In the genomic region with DNA sequence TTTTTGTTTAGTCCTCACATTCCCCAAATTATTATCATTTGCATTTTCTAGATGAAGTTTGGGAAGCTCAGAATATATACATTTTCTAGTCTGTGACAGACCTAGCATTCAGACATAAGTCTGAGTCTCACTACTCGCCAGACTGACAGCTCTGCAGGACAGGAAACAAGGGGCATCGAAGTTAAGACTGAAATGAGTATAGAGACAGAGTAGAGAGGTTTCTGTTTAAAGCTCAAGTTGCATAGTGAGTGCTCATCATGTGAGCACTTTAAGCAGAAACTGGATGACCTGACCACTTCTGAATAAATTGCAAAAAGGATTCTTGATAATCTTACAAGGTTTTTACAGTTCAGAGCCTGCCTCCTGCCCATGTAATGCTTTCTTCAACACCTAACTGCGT, we compare ENCODE assay signal across 1 cellular context.
TF ChIP-seq lines count a peak whose summit lies in the region.

No MANE protein-coding gene starts in this region.

TF ChIP-seq in HepG2, 621 proteins besides CTCF, POLR2A, EP300 and RAD21:
- no peak for TF ChIP-seq ZNF296 (CRISPR knock-in tag; conservative IDR thresholded peaks at IDR 0.05)
- TF ChIP-seq, protein P1, sequence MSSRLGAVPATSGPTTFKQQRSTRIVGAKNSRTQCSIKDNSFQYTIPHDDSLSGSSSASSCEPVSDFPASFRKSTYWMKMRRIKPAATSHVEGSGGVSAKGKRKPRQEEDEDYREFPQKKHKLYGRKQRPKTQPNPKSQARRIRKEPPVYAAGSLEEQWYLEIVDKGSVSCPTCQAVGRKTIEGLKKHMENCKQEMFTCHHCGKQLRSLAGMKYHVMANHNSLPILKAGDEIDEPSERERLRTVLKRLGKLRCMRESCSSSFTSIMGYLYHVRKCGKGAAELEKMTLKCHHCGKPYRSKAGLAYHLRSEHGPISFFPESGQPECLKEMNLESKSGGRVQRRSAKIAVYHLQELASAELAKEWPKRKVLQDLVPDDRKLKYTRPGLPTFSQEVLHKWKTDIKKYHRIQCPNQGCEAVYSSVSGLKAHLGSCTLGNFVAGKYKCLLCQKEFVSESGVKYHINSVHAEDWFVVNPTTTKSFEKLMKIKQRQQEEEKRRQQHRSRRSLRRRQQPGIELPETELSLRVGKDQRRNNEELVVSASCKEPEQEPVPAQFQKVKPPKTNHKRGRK (CRISPR knock-in tag; IDR thresholded peaks at IDR 0.05): no peak
- no peak for TF ChIP-seq ATF7-NPFF (CRISPR knock-in tag; IDR thresholded peaks at IDR 0.05; ENCODE audit: low read depth)
- TF ChIP-seq, protein P2, sequence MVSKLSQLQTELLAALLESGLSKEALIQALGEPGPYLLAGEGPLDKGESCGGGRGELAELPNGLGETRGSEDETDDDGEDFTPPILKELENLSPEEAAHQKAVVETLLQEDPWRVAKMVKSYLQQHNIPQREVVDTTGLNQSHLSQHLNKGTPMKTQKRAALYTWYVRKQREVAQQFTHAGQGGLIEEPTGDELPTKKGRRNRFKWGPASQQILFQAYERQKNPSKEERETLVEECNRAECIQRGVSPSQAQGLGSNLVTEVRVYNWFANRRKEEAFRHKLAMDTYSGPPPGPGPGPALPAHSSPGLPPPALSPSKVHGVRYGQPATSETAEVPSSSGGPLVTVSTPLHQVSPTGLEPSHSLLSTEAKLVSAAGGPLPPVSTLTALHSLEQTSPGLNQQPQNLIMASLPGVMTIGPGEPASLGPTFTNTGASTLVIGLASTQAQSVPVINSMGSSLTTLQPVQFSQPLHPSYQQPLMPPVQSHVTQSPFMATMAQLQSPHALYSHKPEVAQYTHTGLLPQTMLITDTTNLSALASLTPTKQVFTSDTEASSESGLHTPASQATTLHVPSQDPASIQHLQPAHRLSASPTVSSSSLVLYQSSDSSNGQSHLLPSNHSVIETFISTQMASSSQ (IDR thresholded peaks at IDR 0.05; ENCODE audit: low read depth): no peak
- TF ChIP-seq, protein P2 (CRISPR knock-in tag; IDR thresholded peaks at IDR 0.05; ENCODE audit: borderline replicate concordance): no peak
- TF ChIP-seq, protein P3, sequence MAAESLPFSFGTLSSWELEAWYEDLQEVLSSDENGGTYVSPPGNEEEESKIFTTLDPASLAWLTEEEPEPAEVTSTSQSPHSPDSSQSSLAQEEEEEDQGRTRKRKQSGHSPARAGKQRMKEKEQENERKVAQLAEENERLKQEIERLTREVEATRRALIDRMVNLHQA (CRISPR knock-in tag; IDR thresholded peaks at IDR 0.05): no peak
- TF ChIP-seq MXI1 (IDR thresholded peaks at IDR 0.05; ENCODE audit: borderline replicate concordance, low read depth, low read length): no peak
- TF ChIP-seq, protein P4, sequence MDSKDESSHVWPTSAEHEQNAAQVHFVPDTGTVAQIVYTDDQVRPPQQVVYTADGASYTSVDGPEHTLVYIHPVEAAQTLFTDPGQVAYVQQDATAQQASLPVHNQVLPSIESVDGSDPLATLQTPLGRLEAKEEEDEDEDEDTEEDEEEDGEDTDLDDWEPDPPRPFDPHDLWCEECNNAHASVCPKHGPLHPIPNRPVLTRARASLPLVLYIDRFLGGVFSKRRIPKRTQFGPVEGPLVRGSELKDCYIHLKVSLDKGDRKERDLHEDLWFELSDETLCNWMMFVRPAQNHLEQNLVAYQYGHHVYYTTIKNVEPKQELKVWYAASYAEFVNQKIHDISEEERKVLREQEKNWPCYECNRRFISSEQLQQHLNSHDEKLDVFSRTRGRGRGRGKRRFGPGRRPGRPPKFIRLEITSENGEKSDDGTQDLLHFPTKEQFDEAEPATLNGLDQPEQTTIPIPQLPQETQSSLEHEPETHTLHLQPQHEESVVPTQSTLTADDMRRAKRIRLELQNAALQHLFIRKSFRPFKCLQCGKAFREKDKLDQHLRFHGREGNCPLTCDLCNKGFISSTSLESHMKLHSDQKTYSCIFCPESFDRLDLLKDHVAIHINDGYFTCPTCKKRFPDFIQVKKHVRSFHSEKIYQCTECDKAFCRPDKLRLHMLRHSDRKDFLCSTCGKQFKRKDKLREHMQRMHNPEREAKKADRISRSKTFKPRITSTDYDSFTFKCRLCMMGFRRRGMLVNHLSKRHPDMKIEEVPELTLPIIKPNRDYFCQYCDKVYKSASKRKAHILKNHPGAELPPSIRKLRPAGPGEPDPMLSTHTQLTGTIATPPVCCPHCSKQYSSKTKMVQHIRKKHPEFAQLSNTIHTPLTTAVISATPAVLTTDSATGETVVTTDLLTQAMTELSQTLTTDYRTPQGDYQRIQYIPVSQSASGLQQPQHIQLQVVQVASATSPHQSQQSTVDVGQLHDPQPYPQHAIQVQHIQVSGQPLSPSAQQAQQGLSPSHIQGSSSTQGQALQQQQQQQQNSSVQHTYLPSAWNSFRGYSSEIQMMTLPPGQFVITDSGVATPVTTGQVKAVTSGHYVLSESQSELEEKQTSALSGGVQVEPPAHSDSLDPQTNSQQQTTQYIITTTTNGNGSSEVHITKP (CRISPR knock-in tag; IDR thresholded peaks at IDR 0.05; ENCODE audit: low read depth): no peak
- TF ChIP-seq ZNF614 (CRISPR knock-in tag; IDR thresholded peaks at IDR 0.05; ENCODE audit: borderline replicate concordance): peak; percentile 14; the same call in 1 of the 2 replicates
- no peak for TF ChIP-seq RFXANK (CRISPR knock-in tag; IDR thresholded peaks at IDR 0.05)
- TF ChIP-seq ZNF263 (CRISPR knock-in tag; IDR thresholded peaks at IDR 0.05): peak; percentile 51; the same call in 1 of the 2 replicates
- TF ChIP-seq, protein P5, sequence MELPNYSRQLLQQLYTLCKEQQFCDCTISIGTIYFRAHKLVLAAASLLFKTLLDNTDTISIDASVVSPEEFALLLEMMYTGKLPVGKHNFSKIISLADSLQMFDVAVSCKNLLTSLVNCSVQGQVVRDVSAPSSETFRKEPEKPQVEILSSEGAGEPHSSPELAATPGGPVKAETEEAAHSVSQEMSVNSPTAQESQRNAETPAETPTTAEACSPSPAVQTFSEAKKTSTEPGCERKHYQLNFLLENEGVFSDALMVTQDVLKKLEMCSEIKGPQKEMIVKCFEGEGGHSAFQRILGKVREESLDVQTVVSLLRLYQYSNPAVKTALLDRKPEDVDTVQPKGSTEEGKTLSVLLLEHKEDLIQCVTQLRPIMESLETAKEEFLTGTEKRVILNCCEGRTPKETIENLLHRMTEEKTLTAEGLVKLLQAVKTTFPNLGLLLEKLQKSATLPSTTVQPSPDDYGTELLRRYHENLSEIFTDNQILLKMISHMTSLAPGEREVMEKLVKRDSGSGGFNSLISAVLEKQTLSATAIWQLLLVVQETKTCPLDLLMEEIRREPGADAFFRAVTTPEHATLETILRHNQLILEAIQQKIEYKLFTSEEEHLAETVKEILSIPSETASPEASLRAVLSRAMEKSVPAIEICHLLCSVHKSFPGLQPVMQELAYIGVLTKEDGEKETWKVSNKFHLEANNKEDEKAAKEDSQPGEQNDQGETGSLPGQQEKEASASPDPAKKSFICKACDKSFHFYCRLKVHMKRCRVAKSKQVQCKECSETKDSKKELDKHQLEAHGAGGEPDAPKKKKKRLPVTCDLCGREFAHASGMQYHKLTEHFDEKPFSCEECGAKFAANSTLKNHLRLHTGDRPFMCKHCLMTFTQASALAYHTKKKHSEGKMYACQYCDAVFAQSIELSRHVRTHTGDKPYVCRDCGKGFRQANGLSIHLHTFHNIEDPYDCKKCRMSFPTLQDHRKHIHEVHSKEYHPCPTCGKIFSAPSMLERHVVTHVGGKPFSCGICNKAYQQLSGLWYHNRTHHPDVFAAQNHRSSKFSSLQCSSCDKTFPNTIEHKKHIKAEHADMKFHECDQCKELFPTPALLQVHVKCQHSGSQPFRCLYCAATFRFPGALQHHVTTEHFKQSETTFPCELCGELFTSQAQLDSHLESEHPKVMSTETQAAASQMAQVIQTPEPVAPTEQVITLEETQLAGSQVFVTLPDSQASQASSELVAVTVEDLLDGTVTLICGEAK (IDR thresholded peaks at IDR 0.05): no peak
- TF ChIP-seq, protein P5 (CRISPR knock-in tag; IDR thresholded peaks at IDR 0.05): no peak
- TF ChIP-seq BHLHE40 (IDR thresholded peaks at IDR 0.05; ENCODE audit: low read length): no peak
- no peak for TF ChIP-seq ZKSCAN1 (IDR thresholded peaks at IDR 0.05; ENCODE audit: low read length)
- TF ChIP-seq NFIB (CRISPR knock-in tag; IDR thresholded peaks at IDR 0.05; ENCODE audit: borderline replicate concordance): no peak
- no peak for TF ChIP-seq ZNF883 (CRISPR knock-in tag; IDR thresholded peaks at IDR 0.05; ENCODE audit: not compliant biosample characterization)
- no peak for TF ChIP-seq ZNF605 (CRISPR knock-in tag; IDR thresholded peaks at IDR 0.05)
- 0 out of 2 replicates have a peak, but pooled peaks have one; percentile 61 for TF ChIP-seq ZNF335 (CRISPR knock-in tag; IDR thresholded peaks at IDR 0.05)
- TF ChIP-seq YEATS4 (CRISPR knock-in tag; IDR thresholded peaks at IDR 0.05; ENCODE audit: borderline replicate concordance): no peak
- TF ChIP-seq LCORL (IDR thresholded peaks at IDR 0.05): no peak
- no peak for TF ChIP-seq LCORL (CRISPR knock-in tag; IDR thresholded peaks at IDR 0.05)
- TF ChIP-seq SAP130 (CRISPR knock-in tag; IDR thresholded peaks at IDR 0.05; ENCODE audit: low read depth): peak; percentile 48; the same call in 1 of the 2 replicates
- no peak for TF ChIP-seq ZNF557 (CRISPR knock-in tag; IDR thresholded peaks at IDR 0.05)
- TF ChIP-seq, protein P6, sequence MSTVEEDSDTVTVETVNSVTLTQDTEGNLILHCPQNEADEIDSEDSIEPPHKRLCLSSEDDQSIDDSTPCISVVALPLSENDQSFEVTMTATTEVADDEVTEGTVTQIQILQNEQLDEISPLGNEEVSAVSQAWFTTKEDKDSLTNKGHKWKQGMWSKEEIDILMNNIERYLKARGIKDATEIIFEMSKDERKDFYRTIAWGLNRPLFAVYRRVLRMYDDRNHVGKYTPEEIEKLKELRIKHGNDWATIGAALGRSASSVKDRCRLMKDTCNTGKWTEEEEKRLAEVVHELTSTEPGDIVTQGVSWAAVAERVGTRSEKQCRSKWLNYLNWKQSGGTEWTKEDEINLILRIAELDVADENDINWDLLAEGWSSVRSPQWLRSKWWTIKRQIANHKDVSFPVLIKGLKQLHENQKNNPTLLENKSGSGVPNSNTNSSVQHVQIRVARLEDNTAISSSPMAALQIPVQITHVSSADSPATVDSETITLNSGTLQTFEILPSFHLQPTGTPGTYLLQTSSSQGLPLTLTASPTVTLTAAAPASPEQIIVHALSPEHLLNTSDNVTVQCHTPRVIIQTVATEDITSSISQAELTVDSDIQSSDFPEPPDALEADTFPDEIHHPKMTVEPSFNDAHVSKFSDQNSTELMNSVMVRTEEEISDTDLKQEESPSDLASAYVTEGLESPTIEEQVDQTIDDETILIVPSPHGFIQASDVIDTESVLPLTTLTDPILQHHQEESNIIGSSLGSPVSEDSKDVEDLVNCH (CRISPR knock-in tag; IDR thresholded peaks at IDR 0.05): no peak
- TF ChIP-seq MBNL3 (CRISPR knock-in tag; conservative IDR thresholded peaks at IDR 0.05): no peak
- no peak for TF ChIP-seq ZSCAN31 (CRISPR knock-in tag; IDR thresholded peaks at IDR 0.05; ENCODE audit: low read depth)
- peak; percentile 23; the same call in 1 of the 2 replicates for TF ChIP-seq ZNF292 (CRISPR knock-in tag; IDR thresholded peaks at IDR 0.05; ENCODE audit: borderline replicate concordance, low read depth)
- TF ChIP-seq GATAD1 (CRISPR knock-in tag; IDR thresholded peaks at IDR 0.05): 0 out of 2 replicates have a peak, but pooled peaks have one; percentile 13
- TF ChIP-seq ZNF652 (CRISPR knock-in tag; IDR thresholded peaks at IDR 0.05; ENCODE audit: borderline replicate concordance, low read depth): no peak
- TF ChIP-seq, protein P7, sequence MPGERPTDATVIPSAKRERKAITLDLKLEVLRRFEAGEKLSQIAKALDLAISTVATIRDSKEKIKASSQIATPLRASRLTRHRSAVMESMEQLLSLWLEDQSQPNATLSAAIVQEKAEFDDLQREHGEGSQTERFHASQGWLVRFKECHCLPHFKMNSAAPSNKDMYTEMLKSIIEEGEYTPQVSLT (CRISPR knock-in tag; IDR thresholded peaks at IDR 0.05; ENCODE audit: borderline replicate concordance, low read depth): 0 out of 2 replicates have a peak, but pooled peaks have one; percentile 36
- TF ChIP-seq, protein P8, sequence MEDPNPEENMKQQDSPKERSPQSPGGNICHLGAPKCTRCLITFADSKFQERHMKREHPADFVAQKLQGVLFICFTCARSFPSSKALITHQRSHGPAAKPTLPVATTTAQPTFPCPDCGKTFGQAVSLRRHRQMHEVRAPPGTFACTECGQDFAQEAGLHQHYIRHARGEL (CRISPR knock-in tag; IDR thresholded peaks at IDR 0.05): no peak
